8 cellular contexts compared by ENCODE assay signal in genomic region chr20:43955244-43956191, GRCh38. TPM values are rescaled to one million over a fixed set of nuclear protein-coding genes. Genes with fewer than 3 reads are reported as not detected.
DNase-seq lines count a peak whose midpoint lies in the region; ATAC-seq and TF ChIP-seq lines count a peak whose summit lies in the region.

No MANE protein-coding gene starts in this region.

- peaks cover 9% of the 10 kb centered on the region for H3K36me3 Mint-ChIP-seq in activated naive CD8-positive, alpha-beta T cell

- no peaks in the 10 kb centered on the region for H3K9me3 Mint-ChIP-seq in activated naive CD8-positive, alpha-beta T cell (ENCODE audit: low read depth)

- CTCF ChIA-PET in RWPE1 (lab: Yijun Ruan, JAX), result interaction anchor here (0.6 to 1.0 kb wide), 4 partner anchors 13 to 105 kb away, joined by 3 to 5 read pairs (median 3); no protein-coding TSS in a partner anchor

- peaks cover 81% of the 10 kb centered on the region for H3K4me1 Mint-ChIP-seq in activated naive CD8-positive, alpha-beta T cell (ENCODE audit: low read depth)

- H3K36me3 ChIP-seq in ACC112 (ENCODE audit: insufficient read depth, low read length) (no peaks in the 10 kb centered on the region), lower lobe of right lung (no peaks in the 10 kb centered on the region)

- H3K27ac Mint-ChIP-seq in activated naive CD8-positive, alpha-beta T cell, result peak overlapping the region; percentile 89

- peak; percentile 99 for DNase-seq in RWPE1 (ENCODE audit: low spot score)
- no peak for DNase-seq in lower lobe of right lung
- no peak for DNase-seq in NCI-H82 (lab: John Stamatoyannopoulos, UW)

- H2AFZ ChIP-seq in ACC112 (ENCODE audit: low read length, unreplicated experiment), result peak overlapping the region; percentile 10

- intact Hi-C loops in lower lobe of right lung (cut with DNase I), result no loop called here

- POLR2A ChIA-PET in RWPE1 (lab: Yijun Ruan, JAX; ENCODE audit: low non-redundant PET), result interaction anchor here (0.7 kb wide), 1 partner anchor 8 kb away, joined by 9 read pairs; no protein-coding TSS in a partner anchor

- peaks cover 3% of the 10 kb centered on the region for H3K27me3 Mint-ChIP-seq in activated naive CD8-positive, alpha-beta T cell

- no peaks in the 10 kb centered on the region for H3K79me2 ChIP-seq in ACC112 (ENCODE audit: control insufficient read depth, insufficient read depth, low read length, unreplicated experiment)

- peak overlapping the region; percentile 78 for H3K27ac ChIP-seq in ACC112 (ENCODE audit: low read depth, low read length)
- peak overlapping the region; percentile 83 for H3K27ac ChIP-seq in RWPE1
- H3K27ac ChIP-seq in lower lobe of right lung, result peak overlapping the region; percentile 64

- TF ChIP-seq CTCF in RWPE1 (conservative IDR thresholded peaks at IDR 0.05; ENCODE audit: low read depth) (no peak), lower lobe of right lung (IDR thresholded peaks at IDR 0.05) (no peak)

- H3K9me3 ChIP-seq in lower lobe of right lung, result no peaks in the 10 kb centered on the region

- H3K4me1 ChIP-seq in ACC112 (ENCODE audit: control insufficient read depth, insufficient read depth, low read length, unreplicated experiment), result peaks cover 48% of the 10 kb centered on the region
- H3K4me1 ChIP-seq in lower lobe of right lung, result peaks cover 63% of the 10 kb centered on the region

- H3K4me3 Mint-ChIP-seq in activated naive CD8-positive, alpha-beta T cell, result peak overlapping the region; percentile 49

- H3K4me3 ChIP-seq in ACC112 (ENCODE audit: low read depth, low read length) (no peak overlapping the region), lower lobe of right lung (no peak overlapping the region)

- peak; percentile 71 for ATAC-seq in GM19023 (IDR thresholded peaks at IDR 0.05; ENCODE audit: unreplicated experiment)
- ATAC-seq in HG03103 (IDR thresholded peaks at IDR 0.05; ENCODE audit: low read depth, unreplicated experiment), result peak; percentile 45
- ATAC-seq in lower lobe of right lung, result peak; percentile 54 to 79
- ATAC-seq in HG03520 (IDR thresholded peaks at IDR 0.05; ENCODE audit: unreplicated experiment), result no peak

- H3K27me3 ChIP-seq in ACC112 (ENCODE audit: insufficient read depth, low read length) (no peaks in the 10 kb centered on the region), lower lobe of right lung (ENCODE audit: low read depth) (peaks cover 3% of the 10 kb centered on the region)

RNA-seq across cellular contexts. Expression of gene TOX2, which starts 40.9 kb away (rescaled TPM):
- 16.3 TPM for total RNA-seq in lower lobe of right lung
